Comparison of ENCODE assay signal across 14 cellular contexts in the genomic region with DNA sequence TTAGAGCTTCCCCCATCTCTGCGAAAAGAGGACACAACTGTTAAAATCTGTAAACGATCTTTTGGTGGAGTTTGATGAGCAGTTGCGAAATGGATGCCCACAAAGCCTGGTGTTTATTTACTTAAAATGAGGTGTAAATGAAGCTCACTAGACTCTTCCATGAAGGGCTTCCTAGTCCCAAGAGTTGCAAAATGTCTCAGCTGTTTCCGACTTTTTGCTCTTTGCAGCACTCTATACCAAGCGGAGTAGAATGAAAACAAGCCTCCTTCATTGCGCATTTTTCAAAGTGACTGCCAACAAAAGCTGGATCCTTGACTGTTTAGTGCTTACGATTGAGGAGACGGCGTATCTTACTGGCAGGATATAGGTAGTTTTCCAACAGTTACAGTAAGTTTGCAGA. TPM values are rescaled to one million over a fixed set of nuclear protein-coding genes. Genes with fewer than 3 reads are reported as not detected.
A peak's percentile ranks its signal among the peaks of the same experiment; 100 is the strongest.
DNase-seq lines count a peak whose midpoint lies in the region; ATAC-seq and TF ChIP-seq lines count a peak whose summit lies in the region.
"Had no signal": no experiment of that assay in that cellular context is flagged by ENCODE, and none has a peak within 500 bp of the region (broad histone marks: within the 10 kb centered on the region; RNA-seq: fewer than 3 reads in every experiment).

No MANE protein-coding gene starts in this region.

- peaks cover 14% of the 10 kb centered on the region for H3F3A ChIP-seq in GM23248 (ENCODE audit: insufficient read depth)

- no peak for TF ChIP-seq CTCF in WI38 (IDR thresholded peaks at IDR 0.05; ENCODE audit: low read depth, low read length)
- TF ChIP-seq CTCF in glutamatergic neuron (IDR thresholded peaks at IDR 0.05; ENCODE audit: partially characterized antibody, unreplicated experiment) = no peak
- TF ChIP-seq CTCF in sigmoid colon (IDR thresholded peaks at IDR 0.05) = no peak

- peak overlapping the region; percentile 73 for H3K4me2 ChIP-seq in GM23248 (ENCODE audit: unreplicated experiment)

- peak overlapping the region; percentile 65 for H3K27ac ChIP-seq in GM23248
- peak overlapping the region; percentile 74 to 86 (median 82) for H3K27ac ChIP-seq in sigmoid colon
- H3K27ac ChIP-seq: brain microvascular endothelial cell, epithelial cell of prostate had no signal

- H3K79me2 ChIP-seq in GM23248 (ENCODE audit: insufficient read depth) = no peaks in the 10 kb centered on the region

- peak overlapping the region; percentile 64 for H2AFZ ChIP-seq in GM23248

- H3K36me3 Mint-ChIP-seq in glutamatergic neuron (ENCODE audit: unreplicated experiment) = no peaks in the 10 kb centered on the region
- H3K36me3 Mint-ChIP-seq: CD4-positive, CD25-positive, alpha-beta regulatory T cell had no signal

- no peaks in the 10 kb centered on the region for H3K27me3 ChIP-seq in GM23248 (replicated peaks; ENCODE audit: insufficient read depth)
- H3K27me3 ChIP-seq in sigmoid colon = no peaks in the 10 kb centered on the region
- H3K27me3 ChIP-seq: brain microvascular endothelial cell had no signal

- H3K4me3 Mint-ChIP-seq in glutamatergic neuron (ENCODE audit: unreplicated experiment) = peak overlapping the region; percentile 33
- H3K4me3 Mint-ChIP-seq: CD4-positive, CD25-positive, alpha-beta regulatory T cell; natural killer cell treated with Interleukin-12 subunit alpha and Interleukin-12 subunit beta and Interleukin-15 and Interleukin-18, amount 100 ng/mL, for 72 hours had no signal

- no peak for TF ChIP-seq EP300 in sigmoid colon (IDR thresholded peaks at IDR 0.05)

- peaks cover 2% of the 10 kb centered on the region for H3K9me3 Mint-ChIP-seq in glutamatergic neuron (ENCODE audit: unreplicated experiment)
- H3K9me3 Mint-ChIP-seq: natural killer cell treated with Interleukin-12 subunit alpha and Interleukin-12 subunit beta and Interleukin-15 and Interleukin-18, amount 100 ng/mL, for 72 hours had no signal

- H4K20me1 ChIP-seq in GM23248 (ENCODE audit: insufficient read depth) = no peaks in the 10 kb centered on the region

- no peak for TF ChIP-seq POLR2A in sigmoid colon (IDR thresholded peaks at IDR 0.05)

- peak overlapping the region; percentile 64 for H3K9ac ChIP-seq in GM23248

- H3K9me3 ChIP-seq in GM23248 (ENCODE audit: low read depth) (no peaks in the 10 kb centered on the region), sigmoid colon (no peaks in the 10 kb centered on the region)

- H3K4me3 ChIP-seq in GM23248 = peak overlapping the region; percentile 48; the same call in 1 of the 2 replicates
- peak overlapping the region; percentile 24 for H3K4me3 ChIP-seq in WI38 (ENCODE audit: low read depth, low read length)
- no peak overlapping the region for H3K4me3 ChIP-seq in sigmoid colon

- ATAC-seq in GM21528 (IDR thresholded peaks at IDR 0.05; ENCODE audit: low FRiP score, unreplicated experiment) = no peak
- ATAC-seq: natural killer cell treated with Interleukin-12 subunit alpha and Interleukin-12 subunit beta and Interleukin-15 and Interleukin-18, amount 100 ng/mL, for 72 hours had no signal

- peaks cover 25% of the 10 kb centered on the region for H3K4me1 ChIP-seq in GM23248 (ENCODE audit: insufficient read depth)
- peaks cover 0 to 50% (median 34%) of the 10 kb centered on the region in 4 donors for H3K4me1 ChIP-seq in sigmoid colon

- in situ Hi-C loops in GM23248 (cut with MboI) = loop anchor here (10.0 kb wide), 1 partner anchor 93 kb away; no protein-coding TSS in a partner anchor

- intact Hi-C loops in sigmoid colon (cut with DNase I) = loop anchor here (5.0 kb wide), 2 partner anchors 80 to 115 kb away; no protein-coding TSS in a partner anchor

- DNase-seq in GM23248 = peak; percentile 38
- no peak for DNase-seq in glutamatergic neuron
- no peak for DNase-seq in sigmoid colon
- DNase-seq in activated effector memory CD4-positive, alpha-beta T cell treated with Interleukin-2 at 50 U/mL for 16 hours = no peak
- no peak for DNase-seq in DMS 273 (lab: John Stamatoyannopoulos, UW; ENCODE audit: unreplicated experiment)
- DNase-seq in A172 (ENCODE audit: low spot score) = no peak
- DNase-seq: CD4-positive, CD25-positive, alpha-beta regulatory T cell; NCI-H748 treated with DMSO at 0.1 percent for 48 hours; stimulated activated CD8-positive, alpha-beta memory T cell treated with anti-CD3 and anti-CD28 coated beads, Interleukin-4, amount 100 ng/mL, for 48 hours had no signal

- WGBS in GM23248 (ENCODE audit: low coverage in 1 of 2, low lambda C conversion rate in 2 of 2, missing lambda C conversion rate in 2 of 2), 2 experiments = 30 to 42% methylated on average over 9 of the region's 9 CpGs
- WGBS in sigmoid colon, 2 donors = 66 to 78% methylated on average over 9 of the region's 9 CpGs

- peak overlapping the region; percentile 57 for H3K27ac Mint-ChIP-seq in glutamatergic neuron (ENCODE audit: unreplicated experiment)
- H3K27ac Mint-ChIP-seq: CD4-positive, CD25-positive, alpha-beta regulatory T cell; natural killer cell treated with Interleukin-12 subunit alpha and Interleukin-12 subunit beta and Interleukin-15 and Interleukin-18, amount 100 ng/mL, for 72 hours had no signal

- H3K9me2 ChIP-seq in GM23248 (ENCODE audit: insufficient read depth) = no peaks in the 10 kb centered on the region

- H3K36me3 ChIP-seq in GM23248 (ENCODE audit: low read depth) (no peaks in the 10 kb centered on the region), sigmoid colon (no peaks in the 10 kb centered on the region)
- H3K36me3 ChIP-seq: brain microvascular endothelial cell had no signal

- H3K4me1 Mint-ChIP-seq in glutamatergic neuron (ENCODE audit: low read depth, unreplicated experiment) = peaks cover 13% of the 10 kb centered on the region
- H3K4me1 Mint-ChIP-seq: CD4-positive, CD25-positive, alpha-beta regulatory T cell had no signal

- peaks cover 2% of the 10 kb centered on the region for H3K27me3 Mint-ChIP-seq in glutamatergic neuron (ENCODE audit: unreplicated experiment)
- H3K27me3 Mint-ChIP-seq: CD4-positive, CD25-positive, alpha-beta regulatory T cell had no signal

RNA-seq across cellular contexts. Expression of gene COLEC12, which starts 43.0 kb away (rescaled TPM):
- total RNA-seq in GM23248 (2014; rRNA removed; shearing (Covaris generic)) = 24.9 and 25.9 TPM in 2 replicates
- polyA plus RNA-seq in GM23248 (2016; fragmentation: Nextera tagmentation; extraction: Ambion mirVana) (19.3 and 19.4 TPM in 2 replicates), sigmoid colon (1 to 10 TPM in 2 of 3 donors, under 1 TPM in 1; 0.69 to 4.2 (median 2.4) TPM)
- total RNA-seq in glutamatergic neuron (ENCODE audit: unreplicated experiment) (0.20 TPM), sigmoid colon (10 to 100 TPM; 15.9 to 24.7 (median 19.0) TPM)
- 0.02 TPM in 1 of 2 replicates, not detected in the other for total RNA-seq in A172 (2014; rRNA removed; shearing (Covaris generic))
- total RNA-seq: CD4-positive, CD25-positive, alpha-beta regulatory T cell; natural killer cell treated with Interleukin-12 subunit alpha and Interleukin-12 subunit beta and Interleukin-15 and Interleukin-18, amount 100 ng/mL, for 72 hours had no signal
- polyA plus RNA-seq: CD4-positive, CD25-positive, alpha-beta regulatory T cell had no signal

Comparison
In these comparisons a context has a peak if more than half of its experiments do, and no peak if none do; other contexts are left out.
1. H3K4me3 ChIP-seq: peak in GM23248 (single experiment) and WI38 (single experiment); none in sigmoid colon (0 of 4).
2. RNA of gene COLEC12, which starts 43.0 kb away (total RNA-seq): 24.9 to 25.9 TPM in GM23248 and 15.9 to 24.7 TPM in sigmoid colon; 0.20 TPM in glutamatergic neuron (single experiment) and 0.02 TPM in A172; every median in the first group is over 10 times any median in the second.